16 cellular contexts compared by ENCODE assay signal in the genomic region with DNA sequence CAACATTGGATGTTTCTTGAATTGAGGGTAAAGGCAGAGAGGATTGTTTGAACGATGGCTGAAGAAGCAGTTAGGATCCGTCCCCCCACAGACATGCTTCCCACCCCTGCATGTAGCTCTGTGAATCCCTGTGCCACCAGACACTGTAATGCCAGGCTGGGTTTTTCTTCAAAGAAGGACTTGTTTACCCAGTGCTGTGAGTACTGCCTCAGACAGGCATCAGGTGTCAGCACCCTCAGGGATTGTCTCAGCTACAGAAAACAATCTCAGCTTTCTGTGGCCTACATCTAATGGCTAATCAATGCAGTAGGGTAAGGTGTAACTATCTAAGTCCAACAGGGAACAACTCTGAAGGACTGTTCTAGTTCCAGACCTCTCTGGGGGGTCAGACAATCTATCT.
A peak's percentile ranks its signal among the peaks of the same experiment; 100 is the strongest.
DNase-seq lines count a peak whose midpoint lies in the region; ATAC-seq and TF ChIP-seq lines count a peak whose summit lies in the region.
"Had no signal": no experiment of that assay in that cellular context is flagged by ENCODE, and none has a peak within 500 bp of the region (broad histone marks: within the 10 kb centered on the region; RNA-seq: fewer than 3 reads in every experiment).

No MANE protein-coding gene starts in this region.

- H3K27me3 Mint-ChIP-seq in GM23338 (ENCODE audit: insufficient read depth, low read depth, poor library complexity) (no peaks in the 10 kb centered on the region), CD14-positive monocyte (ENCODE audit: low read depth in 3 of 3) (no peaks in the 10 kb centered on the region)
- no peaks in the 10 kb centered on the region for H3K27me3 Mint-ChIP-seq in activated T-helper 2 cell treated with anti-CD3 and anti-CD28 coated beads, Interferon-gamma antibody, Interleukin-2, Interleukin-4, amounts not matched to agents 10 μg/mL and 5 μg/mL and 100 μg/mL, durations not matched to agents 14 hours and 24 hours and 36 hours (ENCODE audit: low read depth)
- H3K27me3 Mint-ChIP-seq: T-helper 17 cell had no signal

- H3F3A ChIP-seq in GM23338 (replicated peaks; ENCODE audit: low read depth) = no peaks in the 10 kb centered on the region

- H3K4me1 Mint-ChIP-seq in GM23338 (peaks cover 18% of the 10 kb centered on the region), CD14-positive monocyte (no peaks in the 10 kb centered on the region)
- H3K4me1 Mint-ChIP-seq in activated T-helper 2 cell treated with anti-CD3 and anti-CD28 coated beads, Interferon-gamma antibody, Interleukin-2, Interleukin-4, amounts not matched to agents 10 μg/mL and 5 μg/mL and 100 μg/mL, durations not matched to agents 14 hours and 24 hours and 36 hours (ENCODE audit: low read depth) = no peaks in the 10 kb centered on the region
- H3K4me1 Mint-ChIP-seq: T-helper 17 cell had no signal

- ATAC-seq in GM23338 (peak; percentile 67), GM19328 (IDR thresholded peaks at IDR 0.05; ENCODE audit: unreplicated experiment) (no peak)
- ATAC-seq: CD8-positive, alpha-beta T cell; T-helper 17 cell had no signal

- H3K36me3 Mint-ChIP-seq in GM23338 (ENCODE audit: low read depth) (no peaks in the 10 kb centered on the region), CD14-positive monocyte (no peaks in the 10 kb centered on the region)
- no peaks in the 10 kb centered on the region for H3K36me3 Mint-ChIP-seq in activated T-helper 2 cell treated with anti-CD3 and anti-CD28 coated beads, Interferon-gamma antibody, Interleukin-2, Interleukin-4, amounts not matched to agents 10 μg/mL and 5 μg/mL and 100 μg/mL, durations not matched to agents 14 hours and 24 hours and 36 hours (ENCODE audit: low read depth)
- H3K36me3 Mint-ChIP-seq: CD8-positive, alpha-beta T cell had no signal

- H3K27ac ChIP-seq in GM23338 (ENCODE audit: low read depth) = no peak overlapping the region

- no peaks in the 10 kb centered on the region for H3K4me1 ChIP-seq in GM23338 (ENCODE audit: insufficient read depth)
- H3K4me1 ChIP-seq: BE2C had no signal

- H3K79me2 ChIP-seq in GM23338 (replicated peaks; ENCODE audit: insufficient read depth) = no peaks in the 10 kb centered on the region

- no peak overlapping the region for H3K4me3 ChIP-seq in GM23338

- H3K36me3 ChIP-seq in GM23338 (ENCODE audit: insufficient read depth) = no peaks in the 10 kb centered on the region
- H3K36me3 ChIP-seq: BE2C had no signal

- H2AFZ ChIP-seq in GM23338 = no peak overlapping the region

- H3K9me2 ChIP-seq in GM23338 (ENCODE audit: insufficient read depth) = no peaks in the 10 kb centered on the region

- H3K4me3 Mint-ChIP-seq in GM23338 = no peak overlapping the region
- no peak overlapping the region for H3K4me3 Mint-ChIP-seq in activated T-helper 2 cell treated with anti-CD3 and anti-CD28 coated beads, Interferon-gamma antibody, Interleukin-2, Interleukin-4, amounts not matched to agents 10 μg/mL and 5 μg/mL and 100 μg/mL, durations not matched to agents 14 hours and 24 hours and 36 hours (ENCODE audit: low read depth)
- H3K4me3 Mint-ChIP-seq in CD14-positive monocyte = no peak overlapping the region
- H3K4me3 Mint-ChIP-seq: CD8-positive, alpha-beta T cell; H9; T-helper 17 cell had no signal

- no peaks in the 10 kb centered on the region for H4K20me1 ChIP-seq in GM23338 (replicated peaks; ENCODE audit: insufficient read depth)

- no peaks in the 10 kb centered on the region for H3K27me3 ChIP-seq in GM23338 (ENCODE audit: insufficient read depth)
- H3K27me3 ChIP-seq: BE2C had no signal

- H3K9me3 Mint-ChIP-seq in GM23338 (no peaks in the 10 kb centered on the region), CD14-positive monocyte (peaks cover 0 to 8% (median 0%) of the 10 kb centered on the region in 7 donors)
- peaks cover 7% of the 10 kb centered on the region for H3K9me3 Mint-ChIP-seq in activated T-helper 2 cell treated with anti-CD3 and anti-CD28 coated beads, Interferon-gamma antibody, Interleukin-2, Interleukin-4, amounts not matched to agents 10 μg/mL and 5 μg/mL and 100 μg/mL, durations not matched to agents 14 hours and 24 hours and 36 hours
- H3K9me3 Mint-ChIP-seq: H9 had no signal

- H3K4me2 ChIP-seq in GM23338 = no peak overlapping the region

- TF ChIP-seq CTCF in GM23338 (conservative IDR thresholded peaks at IDR 0.05; ENCODE audit: low read depth in 2 of 2) (0 out of 4 replicates have a peak, but pooled peaks of 1 of the 2 experiments have one; percentile 1), CD14-positive monocyte (IDR thresholded peaks at IDR 0.05) (no peak)

- no peak overlapping the region for H3K27ac Mint-ChIP-seq in GM23338
- H3K27ac Mint-ChIP-seq in activated T-helper 2 cell treated with anti-CD3 and anti-CD28 coated beads, Interferon-gamma antibody, Interleukin-2, Interleukin-4, amounts not matched to agents 10 μg/mL and 5 μg/mL and 100 μg/mL, durations not matched to agents 14 hours and 24 hours and 36 hours = no peak overlapping the region
- no peak overlapping the region for H3K27ac Mint-ChIP-seq in CD14-positive monocyte
- H3K27ac Mint-ChIP-seq: CD8-positive, alpha-beta T cell; H9; T-helper 17 cell had no signal

- peak; percentile 11 for DNase-seq in GM23338 (ENCODE audit: low spot score)
- DNase-seq in NCI-H146 treated with DMSO at 0.1 percent for 48 hours (lab: John Stamatoyannopoulos, UW; ENCODE audit: unreplicated experiment) = peak; percentile 6
- peak; percentile 22 for DNase-seq in NCI-H345 (lab: John Stamatoyannopoulos, UW)
- peak; percentile 47 for DNase-seq in islet precursor cell
- DNase-seq in activated T-helper 2 cell treated with anti-CD3 and anti-CD28 coated beads, Interferon-gamma antibody, Interleukin-2, Interleukin-4, amounts not matched to agents 10 μg/mL and 5 μg/mL and 100 μg/mL, durations not matched to agents 14 hours and 24 hours and 36 hours (ENCODE audit: low spot score) = no peak
- no peak for DNase-seq in CD14-positive monocyte (ENCODE audit: low spot score)
- DNase-seq: BE2C; CD8-positive, alpha-beta T cell; H9; Karpas-422; MM.1S; NCI-H2081; NCI-H526; SHP77; T-helper 17 cell had no signal

- intact Hi-C loops in activated T-helper 2 cell treated with anti-CD3 and anti-CD28 coated beads, Interferon-gamma antibody, Interleukin-2, Interleukin-4, amounts not matched to agents 10 μg/mL and 5 μg/mL and 100 μg/mL, durations not matched to agents 14 hours and 24 hours and 36 hours (cut with micrococcal nuclease) = no loop called here
- intact Hi-C loops in CD14-positive monocyte (cut with micrococcal nuclease) = no loop called here

TF ChIP-seq in GM23338, 12 proteins besides CTCF, POLR2A, EP300 and RAD21 (continues in another document):
- TF ChIP-seq, protein P1, sequence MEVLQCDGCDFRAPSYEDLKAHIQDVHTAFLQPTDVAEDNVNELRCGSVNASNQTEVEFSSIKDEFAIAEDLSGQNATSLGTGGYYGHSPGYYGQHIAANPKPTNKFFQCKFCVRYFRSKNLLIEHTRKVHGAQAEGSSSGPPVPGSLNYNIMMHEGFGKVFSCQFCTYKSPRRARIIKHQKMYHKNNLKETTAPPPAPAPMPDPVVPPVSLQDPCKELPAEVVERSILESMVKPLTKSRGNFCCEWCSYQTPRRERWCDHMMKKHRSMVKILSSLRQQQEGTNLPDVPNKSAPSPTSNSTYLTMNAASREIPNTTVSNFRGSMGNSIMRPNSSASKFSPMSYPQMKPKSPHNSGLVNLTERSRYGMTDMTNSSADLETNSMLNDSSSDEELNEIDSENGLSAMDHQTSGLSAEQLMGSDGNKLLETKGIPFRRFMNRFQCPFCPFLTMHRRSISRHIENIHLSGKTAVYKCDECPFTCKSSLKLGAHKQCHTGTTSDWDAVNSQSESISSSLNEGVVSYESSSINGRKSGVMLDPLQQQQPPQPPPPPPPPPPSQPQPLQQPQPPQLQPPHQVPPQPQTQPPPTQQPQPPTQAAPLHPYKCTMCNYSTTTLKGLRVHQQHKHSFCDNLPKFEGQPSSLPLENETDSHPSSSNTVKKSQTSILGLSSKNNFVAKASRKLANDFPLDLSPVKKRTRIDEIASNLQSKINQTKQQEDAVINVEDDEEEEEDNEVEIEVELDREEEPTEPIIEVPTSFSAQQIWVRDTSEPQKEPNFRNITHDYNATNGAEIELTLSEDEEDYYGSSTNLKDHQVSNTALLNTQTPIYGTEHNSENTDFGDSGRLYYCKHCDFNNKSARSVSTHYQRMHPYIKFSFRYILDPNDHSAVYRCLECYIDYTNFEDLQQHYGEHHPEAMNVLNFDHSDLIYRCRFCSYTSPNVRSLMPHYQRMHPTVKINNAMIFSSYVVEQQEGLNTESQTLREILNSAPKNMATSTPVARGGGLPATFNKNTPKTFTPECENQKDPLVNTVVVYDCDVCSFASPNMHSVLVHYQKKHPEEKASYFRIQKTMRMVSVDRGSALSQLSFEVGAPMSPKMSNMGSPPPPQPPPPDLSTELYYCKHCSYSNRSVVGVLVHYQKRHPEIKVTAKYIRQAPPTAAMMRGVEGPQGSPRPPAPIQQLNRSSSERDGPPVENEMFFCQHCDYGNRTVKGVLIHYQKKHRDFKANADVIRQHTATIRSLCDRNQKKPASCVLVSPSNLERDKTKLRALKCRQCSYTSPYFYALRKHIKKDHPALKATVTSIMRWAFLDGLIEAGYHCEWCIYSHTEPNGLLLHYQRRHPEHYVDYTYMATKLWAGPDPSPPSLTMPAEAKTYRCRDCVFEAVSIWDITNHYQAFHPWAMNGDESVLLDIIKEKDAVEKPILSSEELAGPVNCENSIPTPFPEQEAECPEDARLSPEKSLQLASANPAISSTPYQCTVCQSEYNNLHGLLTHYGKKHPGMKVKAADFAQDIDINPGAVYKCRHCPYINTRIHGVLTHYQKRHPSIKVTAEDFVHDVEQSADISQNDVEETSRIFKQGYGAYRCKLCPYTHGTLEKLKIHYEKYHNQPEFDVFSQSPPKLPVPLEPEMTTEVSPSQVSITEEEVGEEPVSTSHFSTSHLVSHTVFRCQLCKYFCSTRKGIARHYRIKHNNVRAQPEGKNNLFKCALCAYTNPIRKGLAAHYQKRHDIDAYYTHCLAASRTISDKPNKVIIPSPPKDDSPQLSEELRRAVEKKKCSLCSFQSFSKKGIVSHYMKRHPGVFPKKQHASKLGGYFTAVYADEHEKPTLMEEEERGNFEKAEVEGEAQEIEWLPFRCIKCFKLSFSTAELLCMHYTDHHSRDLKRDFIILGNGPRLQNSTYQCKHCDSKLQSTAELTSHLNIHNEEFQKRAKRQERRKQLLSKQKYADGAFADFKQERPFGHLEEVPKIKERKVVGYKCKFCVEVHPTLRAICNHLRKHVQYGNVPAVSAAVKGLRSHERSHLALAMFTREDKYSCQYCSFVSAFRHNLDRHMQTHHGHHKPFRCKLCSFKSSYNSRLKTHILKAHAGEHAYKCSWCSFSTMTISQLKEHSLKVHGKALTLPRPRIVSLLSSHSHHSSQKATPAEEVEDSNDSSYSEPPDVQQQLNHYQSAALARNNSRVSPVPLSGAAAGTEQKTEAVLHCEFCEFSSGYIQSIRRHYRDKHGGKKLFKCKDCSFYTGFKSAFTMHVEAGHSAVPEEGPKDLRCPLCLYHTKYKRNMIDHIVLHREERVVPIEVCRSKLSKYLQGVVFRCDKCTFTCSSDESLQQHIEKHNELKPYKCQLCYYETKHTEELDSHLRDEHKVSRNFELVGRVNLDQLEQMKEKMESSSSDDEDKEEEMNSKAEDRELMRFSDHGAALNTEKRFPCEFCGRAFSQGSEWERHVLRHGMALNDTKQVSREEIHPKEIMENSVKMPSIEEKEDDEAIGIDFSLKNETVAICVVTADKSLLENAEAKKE (CRISPR knock-in tag; IDR thresholded peaks at IDR 0.05) = no peak

Comparison
In these comparisons a context has a peak if more than half of its experiments do, and no peak if none do; other contexts are left out.
1. DNase-seq: peak in GM23338 (single experiment), NCI-H146 treated with DMSO at 0.1 percent for 48 hours (single experiment), NCI-H345 (single experiment) and islet precursor cell (single experiment); none in activated T-helper 2 cell treated with anti-CD3 and anti-CD28 coated beads, Interferon-gamma antibody, Interleukin-2, Interleukin-4, amounts not matched to agents 10 μg/mL and 5 μg/mL and 100 μg/mL, durations not matched to agents 14 hours and 24 hours and 36 hours (single experiment) and CD14-positive monocyte (single experiment).